ENCODE assay signal across 11 cellular contexts in the genomic region with DNA sequence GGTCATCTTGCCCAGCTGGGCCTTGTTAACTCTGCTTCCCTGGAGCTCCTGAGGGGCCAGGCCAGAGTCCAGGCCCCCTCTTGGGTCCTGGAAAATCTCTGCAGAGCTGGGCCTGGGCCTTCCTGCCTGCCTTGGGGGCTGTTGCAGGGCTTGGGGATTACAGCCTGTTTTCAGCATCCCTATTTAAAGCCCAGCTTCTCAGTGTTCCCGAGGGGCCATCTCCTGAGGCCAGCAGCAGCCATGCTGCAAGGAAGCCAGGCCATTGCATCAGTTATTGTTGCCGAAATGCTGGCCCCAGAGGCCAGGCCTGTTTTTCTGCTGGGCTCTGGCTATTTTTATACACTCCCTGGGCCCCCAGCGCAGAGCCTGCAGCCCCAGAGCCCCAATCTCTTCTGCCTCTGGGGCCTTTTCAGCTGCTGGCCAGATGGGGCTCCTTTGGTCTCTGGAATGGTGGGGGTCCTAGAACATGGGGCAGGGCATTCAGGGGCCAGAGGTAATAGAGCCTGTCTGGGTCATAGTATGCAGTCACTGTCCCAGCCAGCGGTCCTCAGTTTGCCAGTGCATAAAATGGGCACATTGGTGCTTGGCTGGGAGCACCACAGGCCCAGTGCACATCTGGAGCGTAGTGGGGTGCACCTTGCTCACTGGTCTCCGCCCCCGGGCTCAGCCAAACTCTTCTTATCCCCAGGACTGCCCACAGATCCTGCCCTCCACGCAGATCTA. TPM values are rescaled to one million over a fixed set of nuclear protein-coding genes. Genes with fewer than 3 reads are reported as not detected.
DNase-seq lines count a peak whose midpoint lies in the region; ATAC-seq and TF ChIP-seq lines count a peak whose summit lies in the region.
"Had no signal": no experiment of that assay in that cellular context is flagged by ENCODE, and none has a peak within 500 bp of the region (broad histone marks: within the 10 kb centered on the region; RNA-seq: fewer than 3 reads in every experiment).

No MANE protein-coding gene starts in this region.

- H3K4me1 Mint-ChIP-seq in WTC11 (no peaks in the 10 kb centered on the region), glutamatergic neuron (ENCODE audit: low read depth, unreplicated experiment) (peaks cover 17% of the 10 kb centered on the region)

- H3K9ac ChIP-seq in SK-N-SH: no peak overlapping the region

- TF ChIP-seq CTCF in SK-N-SH (IDR thresholded peaks at IDR 0.05) (no peak), WTC11 (IDR thresholded peaks at IDR 0.05) (no peak), glutamatergic neuron (IDR thresholded peaks at IDR 0.05; ENCODE audit: partially characterized antibody, unreplicated experiment) (no peak), thoracic aorta (IDR thresholded peaks at IDR 0.05) (no peak)

- TF ChIP-seq EP300 in SK-N-SH (IDR thresholded peaks at IDR 0.05; ENCODE audit: borderline replicate concordance in 1 of 2, low read depth in 1 of 2, low read length in 1 of 2): peak in 1 of 2 experiments; percentile 72; a peak in 1 of 4 replicates

- no peaks in the 10 kb centered on the region for H3F3A ChIP-seq in SK-N-SH (replicated peaks; ENCODE audit: insufficient read depth)

- H3K27ac Mint-ChIP-seq in WTC11: no peak overlapping the region
- H3K27ac Mint-ChIP-seq in glutamatergic neuron (ENCODE audit: unreplicated experiment): peak overlapping the region; percentile 68

- CTCF ChIA-PET in SK-N-SH (lab: Yijun Ruan, JAX): interaction anchor here (0.6 to 4.5 kb wide), 11 partner anchors 9 to 533 kb away, joined by 3 to 27 read pairs (median 5); a partner anchor contains a TSS
- CTCF ChIA-PET in WTC11 (lab: Charles Lee): interaction anchor here (1.3 kb wide), 2 partner anchors 20 to 259 kb away, joined by 3 to 5 read pairs; no protein-coding TSS in a partner anchor

- peaks cover 7 to 52% of the 10 kb centered on the region in 2 experiments for H3K36me3 ChIP-seq in SK-N-SH (replicated peaks in 1 of 2; ENCODE audit: control insufficient read depth in 1 of 2, insufficient read depth in 2 of 2, low read length in 1 of 2)
- H3K36me3 ChIP-seq in thoracic aorta: peaks cover 19% of the 10 kb centered on the region

- WGBS in SK-N-SH (ENCODE audit: low lambda C conversion rate): 96% methylated on average over 4 of the region's 8 CpGs

- H3K27ac ChIP-seq in SK-N-SH (ENCODE audit: low read depth in 2 of 2, low read length in 1 of 2) (peak overlapping the region in 1 of 2 experiments; percentile 71; a peak in 2 of 4 replicates), thoracic aorta (peak overlapping the region; percentile 78 to 80)

- H3K36me3 Mint-ChIP-seq in WTC11: peaks cover 20% of the 10 kb centered on the region; the same call in 1 of the 2 replicates
- no peaks in the 10 kb centered on the region for H3K36me3 Mint-ChIP-seq in glutamatergic neuron (ENCODE audit: unreplicated experiment)

- peaks cover 0 to 57% of the 10 kb centered on the region in 2 experiments; a peak in 1 of 4 replicates for H3K4me1 ChIP-seq in SK-N-SH (ENCODE audit: control insufficient read depth in 1 of 2, insufficient read depth in 2 of 2, low read depth in 1 of 2, low read length in 1 of 2)
- H3K4me1 ChIP-seq in thoracic aorta (ENCODE audit: control insufficient read depth in 1 of 2, low read depth in 2 of 2): peaks cover 38 to 85% of the 10 kb centered on the region in 2 donors

- H4K20me1 ChIP-seq in SK-N-SH (ENCODE audit: insufficient read depth): 0 out of 2 replicates have a peak, but pooled peaks cover 7% of the 10 kb centered on the region

- H3K4me3 Mint-ChIP-seq in WTC11 (no peak overlapping the region), glutamatergic neuron (ENCODE audit: unreplicated experiment) (no peak overlapping the region)

- no peak overlapping the region for H3K4me2 ChIP-seq in SK-N-SH

- H3K9me3 ChIP-seq in SK-N-SH: no peaks in the 10 kb centered on the region
- no peaks in the 10 kb centered on the region for H3K9me3 ChIP-seq in thoracic aorta

- ATAC-seq in SK-N-SH treated with all-trans-retinoic acid at 6 μM for 48 hours: no peak; the same call in 2 of the 3 replicates
- no peak for ATAC-seq in WTC11
- ATAC-seq in thoracic aorta (ENCODE audit: insufficient number of reproducible peaks, low FRiP score, low read depth): peak; percentile 25

- H3K9me3 Mint-ChIP-seq in WTC11: no peaks in the 10 kb centered on the region
- peaks cover 2% of the 10 kb centered on the region for H3K9me3 Mint-ChIP-seq in glutamatergic neuron (ENCODE audit: unreplicated experiment)

- 0 out of 2 replicates have a peak, but pooled peaks have one; percentile 5 for TF ChIP-seq RAD21 in SK-N-SH (IDR thresholded peaks at IDR 0.05; ENCODE audit: low read length)

- POLR2A ChIA-PET in SK-N-SH (lab: Yijun Ruan, JAX) (interaction anchor here (1.0 to 1.1 kb wide), 2 partner anchors 130 to 443 kb away, joined by 3 to 5 read pairs; no protein-coding TSS in a partner anchor), WTC11 (lab: Charles Lee) (no interaction called here)

- no peaks in the 10 kb centered on the region for H3K9me2 ChIP-seq in SK-N-SH

- H3K79me2 ChIP-seq in SK-N-SH (ENCODE audit: insufficient read depth): peaks cover 21% of the 10 kb centered on the region; the same call in 1 of the 2 replicates

- no peaks in the 10 kb centered on the region for H3K27me3 ChIP-seq in SK-N-SH (ENCODE audit: insufficient read depth)
- H3K27me3 ChIP-seq in thoracic aorta (replicated peaks; ENCODE audit: insufficient read depth): no peaks in the 10 kb centered on the region

- no peak overlapping the region; a peak in 1 of 4 replicates for H3K4me3 ChIP-seq in SK-N-SH (ENCODE audit: low read depth in 2 of 2, low read length in 1 of 2)
- no peak overlapping the region for H3K4me3 ChIP-seq in thoracic aorta

- H2AFZ ChIP-seq in SK-N-SH (ENCODE audit: low read depth): no peak overlapping the region

- H3K27me3 Mint-ChIP-seq in WTC11 (ENCODE audit: low read depth): no peaks in the 10 kb centered on the region
- H3K27me3 Mint-ChIP-seq in glutamatergic neuron (ENCODE audit: unreplicated experiment): peaks cover 10% of the 10 kb centered on the region

- DNase-seq in SK-N-SH (peak; percentile 84), WTC11 (ENCODE audit: low spot score) (no peak), glutamatergic neuron (peak; percentile 77), thoracic aorta (ENCODE audit: low spot score) (no peak), NCI-H1105 treated with DMSO at 0.1 percent for 48 hours (lab: John Stamatoyannopoulos, UW) (no peak), hypothalamus (lab: John Stamatoyannopoulos, UW) (no peak), NCI-H187 treated with DMSO at 0.1 percent for 48 hours (lab: John Stamatoyannopoulos, UW) (no peak)
- DNase-seq: activated T-cell treated with anti-CD3 and anti-CD28 coated beads, Interleukin-2, amount 50 U/mL, for 1 hour; amygdala; NCI-H1417 had no signal

TF ChIP-seq in SK-N-SH, 30 proteins besides CTCF, POLR2A, EP300 and RAD21 (continues in another document):
- TF ChIP-seq, protein P1, sequence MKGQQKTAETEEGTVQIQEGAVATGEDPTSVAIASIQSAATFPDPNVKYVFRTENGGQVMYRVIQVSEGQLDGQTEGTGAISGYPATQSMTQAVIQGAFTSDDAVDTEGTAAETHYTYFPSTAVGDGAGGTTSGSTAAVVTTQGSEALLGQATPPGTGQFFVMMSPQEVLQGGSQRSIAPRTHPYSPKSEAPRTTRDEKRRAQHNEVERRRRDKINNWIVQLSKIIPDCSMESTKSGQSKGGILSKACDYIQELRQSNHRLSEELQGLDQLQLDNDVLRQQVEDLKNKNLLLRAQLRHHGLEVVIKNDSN (IDR thresholded peaks at IDR 0.05; ENCODE audit: borderline replicate concordance, low read depth): no peak
- TF ChIP-seq RCOR1 (IDR thresholded peaks at IDR 0.05; ENCODE audit: low read length): 0 out of 2 replicates have a peak, but pooled peaks have one; percentile 22
- 0 out of 2 replicates have a peak, but pooled peaks have one; percentile 6 for TF ChIP-seq FOXJ3 (CRISPR knock-in tag; IDR thresholded peaks at IDR 0.05)

TF ChIP-seq in SK-N-SH treated with all-trans-retinoic acid at 6 μM for 48 hours, 23 proteins besides CTCF, POLR2A, EP300 and RAD21 (continues in another document):
- TF ChIP-seq TCF4 (CRISPR knock-in tag; IDR thresholded peaks at IDR 0.05; ENCODE audit: borderline replicate concordance): no peak

TF ChIP-seq in WTC11, 78 proteins besides CTCF, POLR2A, EP300 and RAD21:
- TF ChIP-seq SOX15 (CRISPR knock-in tag; IDR thresholded peaks at IDR 0.05) (no peak), GABPB1 (CRISPR knock-in tag; IDR thresholded peaks at IDR 0.05) (peak; percentile 87)

RNA-seq across cellular contexts. Expression of a gene that starts 28.5 kb away (rescaled TPM):
- 48.1 and 48.7 TPM in 2 replicates for polyA plus RNA-seq in SK-N-SH (2012; rRNA removed)
- polyA plus RNA-seq in SK-N-SH (2012; cell fraction: cytosol; rRNA removed): 13.2 and 23.6 TPM in 2 replicates
- 104 and 115 TPM in 2 replicates for polyA plus RNA-seq in SK-N-SH (2012; cell fraction: nucleus; rRNA removed)
- total RNA-seq in WTC11 (2021): 53.0 to 55.0 TPM (median 53.8 TPM) in 3 replicates
- 110 TPM for total RNA-seq in glutamatergic neuron (ENCODE audit: unreplicated experiment)
- total RNA-seq in thoracic aorta: 100 to 1,000 TPM in 1 of 2 donors, 10 to 100 TPM in 1; 70.1 to 102 TPM

Comparison
In these comparisons a context has a peak if more than half of its experiments do, and no peak if none do; other contexts are left out.
1. DNase-seq: peak in SK-N-SH (single experiment) and glutamatergic neuron (single experiment); none in WTC11 (single experiment), thoracic aorta (single experiment), NCI-H1105 treated with DMSO at 0.1 percent for 48 hours (single experiment), hypothalamus (0 of 51) and NCI-H187 treated with DMSO at 0.1 percent for 48 hours (single experiment).